ENCODE assay signal across 25 cellular contexts in the genomic region with DNA sequence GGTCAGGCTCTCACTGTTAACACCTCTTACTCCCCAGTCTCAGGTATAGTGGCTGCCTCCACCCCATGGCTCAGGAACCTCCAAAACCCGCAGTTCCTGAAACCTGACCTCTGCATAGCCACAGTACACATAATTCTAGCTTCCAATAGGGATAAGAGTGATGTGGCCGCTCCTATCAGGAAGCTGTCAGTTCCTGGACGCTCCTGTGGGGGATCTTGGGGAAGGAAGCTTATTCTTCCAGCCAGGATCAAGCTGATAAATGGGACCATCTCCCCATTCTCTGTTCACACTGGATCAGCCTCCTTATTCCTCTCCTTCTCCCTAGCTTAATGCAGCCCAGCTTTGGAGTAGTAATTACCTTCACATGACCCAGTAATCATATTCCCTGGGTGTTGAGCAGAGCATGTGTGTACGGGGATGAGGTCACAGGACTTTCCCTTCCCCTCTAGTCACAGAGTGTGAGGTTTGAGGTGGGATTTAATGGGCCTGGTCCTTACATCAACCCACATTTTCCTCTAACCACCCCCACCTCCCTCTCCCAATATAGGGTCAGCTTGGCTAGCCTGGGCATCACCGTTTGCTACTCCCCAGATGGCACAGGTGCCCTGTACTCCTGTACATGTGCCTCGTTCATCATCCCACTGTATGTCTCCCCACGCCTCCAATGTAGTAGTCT. TPM values are rescaled to one million over a fixed set of nuclear protein-coding genes. Genes with fewer than 3 reads are reported as not detected.
DNase-seq lines count a peak whose midpoint lies in the region; ATAC-seq and TF ChIP-seq lines count a peak whose summit lies in the region.
"Had no signal": no experiment of that assay in that cellular context is flagged by ENCODE, and none has a peak within 500 bp of the region (broad histone marks: within the 10 kb centered on the region; RNA-seq: fewer than 3 reads in every experiment).

No MANE protein-coding gene starts in this region.

- BruUV-seq in PC-9 (replicated peaks; lab: Mats Ljungman, UMichigan): no TSS peak

- H2BK120ac ChIP-seq in H9 (ENCODE audit: low read depth, low read length, poor library complexity, severe bottlenecking): no peak overlapping the region

- H3K56ac ChIP-seq in H9 (ENCODE audit: insufficient read length, low read depth, low read length): no peak overlapping the region

- H2BK20ac ChIP-seq in H9 (ENCODE audit: low read depth, low read length, poor library complexity, severe bottlenecking): no peak overlapping the region

- H3K4me1 Mint-ChIP-seq in H9: peaks cover 38 to 45% of the 10 kb centered on the region in 2 experiments
- H3K4me1 Mint-ChIP-seq in natural killer cell treated with Interleukin-12 subunit alpha and Interleukin-12 subunit beta and Interleukin-15 and Interleukin-18, amount 100 ng/mL, for 72 hours (ENCODE audit: low read depth in 2 of 2): peaks cover 16 to 19% of the 10 kb centered on the region in 2 donors

- H3K18ac ChIP-seq in H9 (ENCODE audit: insufficient read length, low read depth, low read length): no peak overlapping the region

- no peak overlapping the region for H4K5ac ChIP-seq in H9 (ENCODE audit: insufficient read length, low read depth, low read length)

- H3K4me2 ChIP-seq in H9 (ENCODE audit: insufficient read depth, insufficient read length, low read length): peak overlapping the region; percentile 5
- H3K4me2 ChIP-seq in PC-9: peak overlapping the region; percentile 33; the same call in 1 of the 2 replicates

- H3F3A ChIP-seq in PC-9 (ENCODE audit: insufficient read depth, low read depth): no peaks in the 10 kb centered on the region

- no peak overlapping the region for H3K4ac ChIP-seq in H9 (ENCODE audit: low read depth, low read length)

- no peaks in the 10 kb centered on the region for H3K9me2 ChIP-seq in PC-9 (ENCODE audit: insufficient read depth)

- no peak overlapping the region for H2AK5ac ChIP-seq in H9 (ENCODE audit: insufficient read length, low read length)

- no peak overlapping the region; a peak in 1 of 7 replicates for H3K27ac Mint-ChIP-seq in H9
- H3K27ac Mint-ChIP-seq in natural killer cell treated with Interleukin-12 subunit alpha and Interleukin-12 subunit beta and Interleukin-15 and Interleukin-18, amount 100 ng/mL, for 72 hours: no peak overlapping the region
- H3K27ac Mint-ChIP-seq: activated CD4-positive, alpha-beta T cell treated with anti-CD3 and anti-CD28 coated beads, Interleukin-2, amount 10 ng/mL, durations not matched to agents 24 days and 14 days; progenitor cell of endocrine pancreas; stimulated activated naive CD8-positive, alpha-beta T cell treated with anti-CD3 and anti-CD28 coated beads, Interleukin-15, Interleukin-2, amounts not matched to agents 100 ng/mL and 50 ng/mL, for 24 hours; type B pancreatic cell had no signal

- H3K4me3 Mint-ChIP-seq in H9: no peak overlapping the region; a peak in 1 of 5 replicates
- H3K4me3 Mint-ChIP-seq in natural killer cell treated with Interleukin-12 subunit alpha and Interleukin-12 subunit beta and Interleukin-15 and Interleukin-18, amount 100 ng/mL, for 72 hours: no peak overlapping the region
- H3K4me3 Mint-ChIP-seq: activated CD4-positive, alpha-beta T cell treated with anti-CD3 and anti-CD28 coated beads, Interleukin-2, amount 10 ng/mL, durations not matched to agents 24 days and 14 days; natural killer cell; stimulated activated naive CD8-positive, alpha-beta T cell treated with anti-CD3 and anti-CD28 coated beads, Interleukin-15, Interleukin-2, amounts not matched to agents 100 ng/mL and 50 ng/mL, for 24 hours; type B pancreatic cell had no signal

- in situ Hi-C loops in GM13976 (cut with MboI; ENCODE audit: low sequenced_read_pairs, unreplicated experiment): no loop called here

- no peak overlapping the region for H2BK12ac ChIP-seq in H9 (ENCODE audit: insufficient read length, low read depth, low read length)

- no peaks in the 10 kb centered on the region for H3K9me3 Mint-ChIP-seq in H9
- no peaks in the 10 kb centered on the region for H3K9me3 Mint-ChIP-seq in natural killer cell treated with Interleukin-12 subunit alpha and Interleukin-12 subunit beta and Interleukin-15 and Interleukin-18, amount 100 ng/mL, for 72 hours
- H3K9me3 Mint-ChIP-seq: activated CD4-positive, alpha-beta T cell treated with anti-CD3 and anti-CD28 coated beads, Interleukin-2, amount 10 ng/mL, durations not matched to agents 24 days and 14 days; natural killer cell; stimulated activated naive CD8-positive, alpha-beta T cell treated with anti-CD3 and anti-CD28 coated beads, Interleukin-15, Interleukin-2, amounts not matched to agents 100 ng/mL and 50 ng/mL, for 24 hours; type B pancreatic cell had no signal

- H3K4me3 ChIP-seq in PC-9: no peak overlapping the region
- H3K4me3 ChIP-seq: cardiac muscle cell, gastrocnemius medialis had no signal

- no peak overlapping the region for H2BK5ac ChIP-seq in H9 (ENCODE audit: insufficient read length, low read length)

- H3K36me3 Mint-ChIP-seq in H9 (ENCODE audit: insufficient read depth in 1 of 3, low read depth in 3 of 3): no peaks in the 10 kb centered on the region
- no peaks in the 10 kb centered on the region for H3K36me3 Mint-ChIP-seq in natural killer cell treated with Interleukin-12 subunit alpha and Interleukin-12 subunit beta and Interleukin-15 and Interleukin-18, amount 100 ng/mL, for 72 hours
- H3K36me3 Mint-ChIP-seq: natural killer cell, type B pancreatic cell had no signal

- no peak overlapping the region for H3K14ac ChIP-seq in H9 (ENCODE audit: insufficient read depth, low read length)

- H3K79me2 ChIP-seq in H9 (ENCODE audit: insufficient read depth, low read length) (no peaks in the 10 kb centered on the region; the same call in 1 of the 2 replicates), PC-9 (ENCODE audit: low read depth) (no peaks in the 10 kb centered on the region)

- no peak overlapping the region for H3K23ac ChIP-seq in H9 (ENCODE audit: insufficient read length, low read depth, low read length)

- WGBS in H9 (ENCODE audit: extremely low coverage, insufficient read length, low lambda C conversion rate): no CpG with 5 or more reads among the region's 7 CpGs

- no peak overlapping the region for H2BK15ac ChIP-seq in H9 (ENCODE audit: low read depth, low read length)

- H3K27me3 ChIP-seq in H9 (ENCODE audit: insufficient read depth, low read length) (no peaks in the 10 kb centered on the region; the same call in 1 of the 2 replicates), PC-9 (ENCODE audit: insufficient read depth, low read depth) (no peaks in the 10 kb centered on the region)

- no peaks in the 10 kb centered on the region for H3K36me3 ChIP-seq in PC-9 (ENCODE audit: low read depth)
- H3K36me3 ChIP-seq: cardiac muscle cell, gastrocnemius medialis had no signal

- peaks cover 12% of the 10 kb centered on the region for H3K27me3 Mint-ChIP-seq in H9 (ENCODE audit: low read depth)
- peaks cover 12 to 27% of the 10 kb centered on the region in 2 donors for H3K27me3 Mint-ChIP-seq in natural killer cell treated with Interleukin-12 subunit alpha and Interleukin-12 subunit beta and Interleukin-15 and Interleukin-18, amount 100 ng/mL, for 72 hours

- ATAC-seq in natural killer cell treated with Interleukin-12 subunit alpha and Interleukin-12 subunit beta and Interleukin-15 and Interleukin-18, amount 100 ng/mL, for 72 hours: peak in 1 of 2 donors; percentile 36
- ATAC-seq: gastrocnemius medialis had no signal

- CTCF ChIA-PET in PC-9 (lab: Charles Lee): no interaction called here

- TF ChIP-seq CTCF in H9 (conservative IDR thresholded peaks at IDR 0.05) (no peak), PC-9 (conservative IDR thresholded peaks at IDR 0.05) (no peak), GM13976 (IDR thresholded peaks at IDR 0.05; ENCODE audit: borderline replicate concordance, control extremely low read depth, extremely low read depth, insufficient read depth, missing control alignments) (no peak)

- POLR2A ChIA-PET in PC-9 (lab: Charles Lee; ENCODE audit: unreplicated experiment): interaction anchor here (0.6 kb wide), 1 partner anchor 20 kb away, joined by 3 read pairs; no protein-coding TSS in a partner anchor

- H4K20me1 ChIP-seq in H9 (ENCODE audit: control insufficient read depth, insufficient read depth, insufficient read length) (no peaks in the 10 kb centered on the region), PC-9 (ENCODE audit: insufficient read depth) (no peaks in the 10 kb centered on the region)

- H4K91ac ChIP-seq in H9 (ENCODE audit: insufficient read length, low read depth, low read length): no peak overlapping the region

- H3K23me2 ChIP-seq in H9 (ENCODE audit: insufficient read length, low read depth, low read length, poor library complexity, severe bottlenecking): no peaks in the 10 kb centered on the region

- H3K27ac ChIP-seq in H9 (ENCODE audit: insufficient read length, low read depth, low read length) (no peak overlapping the region), PC-9 (no peak overlapping the region)
- H3K27ac ChIP-seq: 22Rv1, cardiac muscle cell, gastrocnemius medialis had no signal

- no peaks in the 10 kb centered on the region for H3K9me3 ChIP-seq in H9 (ENCODE audit: control insufficient read depth, low read depth, low read length)
- H3K9me3 ChIP-seq in PC-9 (ENCODE audit: insufficient read depth, low read depth): no peaks in the 10 kb centered on the region
- H3K9me3 ChIP-seq: gastrocnemius medialis had no signal

- H2AFZ ChIP-seq in H9 (ENCODE audit: low read length) (no peak overlapping the region), PC-9 (no peak overlapping the region)

- intact Hi-C loops in PC-9 (cut with micrococcal nuclease; ENCODE audit: unreplicated experiment): no loop called here

- no peak overlapping the region for H4K8ac ChIP-seq in H9 (replicated peaks; ENCODE audit: insufficient read length, low read depth, low read length)

- H3T11ph ChIP-seq in H9 (ENCODE audit: low read length): no peak overlapping the region

- DNase-seq in DMS 273 (lab: John Stamatoyannopoulos, UW; ENCODE audit: unreplicated experiment) (peak; percentile 97), DMS 273 treated with DMSO at 0.1 percent for 48 hours (lab: John Stamatoyannopoulos, UW) (no peak), H9 (no peak), PC-9 (no peak), NCI-H446 treated with DMSO at 0.1 percent for 48 hours (lab: John Stamatoyannopoulos, UW) (no peak), GM13976 (ENCODE audit: low spot score) (no peak), NCI-H187 (lab: John Stamatoyannopoulos, UW) (no peak)
- peak; percentile 46 for DNase-seq in natural killer cell treated with Interleukin-12 subunit alpha and Interleukin-12 subunit beta and Interleukin-15 and Interleukin-18, amount 100 ng/mL, for 72 hours (ENCODE audit: low spot score)
- DNase-seq: activated CD4-positive, alpha-beta T cell treated with anti-CD3 and anti-CD28 coated beads, Interleukin-2, amount 10 ng/mL, durations not matched to agents 24 days and 14 days; activated gamma-delta T cell; C1 segment of cervical spinal cord; erythroblast; gastrocnemius medialis; Kasumi-1; left colon; natural killer cell; NCI-H1092 treated with DMSO at 0.1 percent for 48 hours; NK-92 treated with Interleukin-12 subunit alpha and Interleukin-12 subunit beta, amount 100 ng/mL, for 24 hours; stimulated activated CD4-positive, alpha-beta T cell treated with anti-CD3 and anti-CD28 coated beads, Interleukin-1b, Interleukin-23, amount 100 ng/mL, for 48 hours had no signal

- H3K4me1 ChIP-seq in H9 (ENCODE audit: insufficient read depth, low read length) (peaks cover 7% of the 10 kb centered on the region; the same call in 1 of the 2 replicates), PC-9 (replicated peaks; ENCODE audit: insufficient read depth) (no peaks in the 10 kb centered on the region)
- H3K4me1 ChIP-seq: gastrocnemius medialis had no signal

- H3K9ac ChIP-seq in H9 (ENCODE audit: extremely low read depth, insufficient read length, low read length): no peak overlapping the region

- no peaks in the 10 kb centered on the region for H3K79me1 ChIP-seq in H9 (ENCODE audit: insufficient read depth, low read depth, low read length, poor library complexity, severe bottlenecking)

RNA-seq across cellular contexts. Expression of a gene that starts 7.0 kb away (rescaled TPM):
- total RNA-seq in H9 (2021) (5.8 and 7.0 TPM in 2 replicates), PC-9 (2021) (not detected in 2 replicates)
- under 1 TPM; 0.50 to 0.93 TPM for total RNA-seq in natural killer cell treated with Interleukin-12 subunit alpha and Interleukin-12 subunit beta and Interleukin-15 and Interleukin-18, amount 100 ng/mL, for 72 hours
- total RNA-seq: left colon, RPMI7951 had no signal

RNA-seq across cellular contexts. Expression of a gene that starts 41.0 kb away (rescaled TPM):
- total RNA-seq in H9 (2021) (52.4 and 63.1 TPM in 2 replicates), PC-9 (2021) (21.8 and 36.4 TPM in 2 replicates)
- total RNA-seq in natural killer cell treated with Interleukin-12 subunit alpha and Interleukin-12 subunit beta and Interleukin-15 and Interleukin-18, amount 100 ng/mL, for 72 hours: 10 to 100 TPM; 59.9 to 60.0 TPM

RNA-seq across cellular contexts. Expression of a gene that starts 48.2 kb away (rescaled TPM):
- total RNA-seq in H9 (2021) (32.8 and 34.2 TPM in 2 replicates), PC-9 (2021) (26.2 and 29.8 TPM in 2 replicates)
- total RNA-seq in natural killer cell treated with Interleukin-12 subunit alpha and Interleukin-12 subunit beta and Interleukin-15 and Interleukin-18, amount 100 ng/mL, for 72 hours: 10 to 100 TPM; 24.5 TPM

Comparison
In these comparisons a context has a peak if more than half of its experiments do, and no peak if none do; other contexts are left out.
1. DNase-seq: peak in DMS 273 (single experiment) and natural killer cell treated with Interleukin-12 subunit alpha and Interleukin-12 subunit beta and Interleukin-15 and Interleukin-18, amount 100 ng/mL, for 72 hours (single experiment); none in DMS 273 treated with DMSO at 0.1 percent for 48 hours (single experiment), H9 (single experiment), PC-9 (0 of 2), NCI-H446 treated with DMSO at 0.1 percent for 48 hours (single experiment), GM13976 (single experiment) and NCI-H187 (0 of 2).